Comparison of ENCODE assay signal across 21 cellular contexts in the genomic region with DNA sequence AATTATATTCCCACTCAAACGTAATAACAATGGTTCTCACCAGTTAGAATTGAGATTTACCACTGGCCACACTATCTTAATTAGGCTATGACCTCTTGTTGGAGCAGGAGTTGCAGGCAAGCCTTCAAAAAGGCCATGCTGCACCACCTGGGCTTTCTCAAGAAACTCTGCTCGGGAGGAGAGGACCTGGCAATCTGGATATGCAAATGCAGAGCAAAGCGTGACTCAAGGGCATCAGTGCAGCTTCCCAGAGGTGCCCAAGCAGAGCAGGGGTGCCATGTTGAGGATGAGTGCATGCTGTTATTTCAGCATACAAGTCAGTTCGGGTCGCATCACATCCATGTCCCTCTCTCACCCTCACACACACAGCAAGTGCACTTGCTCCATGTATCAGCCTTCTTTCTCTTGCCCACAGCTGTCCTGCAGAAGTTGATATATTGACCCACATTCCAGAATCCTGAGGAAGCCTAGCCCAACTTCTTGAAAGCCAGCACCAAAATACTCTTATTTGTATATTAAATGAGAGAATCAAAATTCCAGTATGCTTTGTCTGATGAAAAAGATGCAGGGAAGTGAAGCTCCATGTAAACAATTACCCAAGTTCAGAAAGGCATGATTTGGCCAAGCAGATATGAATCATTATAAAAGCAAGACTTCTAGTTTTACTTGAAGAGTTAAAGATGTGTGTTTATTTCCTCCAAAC. TPM values are rescaled to one million over a fixed set of nuclear protein-coding genes. Genes with fewer than 3 reads are reported as not detected.
A peak's percentile ranks its signal among the peaks of the same experiment; 100 is the strongest.
DNase-seq lines count a peak whose midpoint lies in the region; ATAC-seq and TF ChIP-seq lines count a peak whose summit lies in the region.
"Had no signal": no experiment of that assay in that cellular context is flagged by ENCODE, and none has a peak within 500 bp of the region (broad histone marks: within the 10 kb centered on the region; RNA-seq: fewer than 3 reads in every experiment).

No MANE protein-coding gene starts in this region.

- H2AK5ac ChIP-seq in mesendoderm (ENCODE audit: low read length): no peak overlapping the region

- peak overlapping the region; percentile 58 for H3K56ac ChIP-seq in mesendoderm (ENCODE audit: low read length)

- no peak overlapping the region for H3K4ac ChIP-seq in mesendoderm (ENCODE audit: low read depth, low read length)

- H4K20me1 ChIP-seq in GM23248 (ENCODE audit: insufficient read depth): no peaks in the 10 kb centered on the region

- H4K5ac ChIP-seq in mesendoderm (ENCODE audit: low read length): no peak overlapping the region

- H2BK120ac ChIP-seq in mesendoderm (ENCODE audit: low read depth, low read length): no peak overlapping the region

- H3K18ac ChIP-seq in mesendoderm (ENCODE audit: low read length): no peak overlapping the region

- H3K36me3 ChIP-seq in BJ (ENCODE audit: control insufficient read depth, insufficient read depth, low read length) (no peaks in the 10 kb centered on the region), GM23248 (ENCODE audit: low read depth) (no peaks in the 10 kb centered on the region), mesendoderm (ENCODE audit: control insufficient read depth, insufficient read depth, low read length) (no peaks in the 10 kb centered on the region), vagina (no peaks in the 10 kb centered on the region)
- H3K36me3 ChIP-seq: left lung, prostate gland, transverse colon had no signal

- H3K4me3 ChIP-seq in BJ (ENCODE audit: low read depth, low read length) (no peak overlapping the region), GM23248 (no peak overlapping the region), astrocyte of the spinal cord (ENCODE audit: low read depth, low read length) (no peak overlapping the region), mesendoderm (ENCODE audit: low read length) (no peak overlapping the region), vagina (no peak overlapping the region)
- H3K4me3 ChIP-seq: left lung, prostate gland, transverse colon had no signal

- H4K8ac ChIP-seq in mesendoderm (ENCODE audit: low read depth, low read length): no peak overlapping the region

- H3F3A ChIP-seq in GM23248 (ENCODE audit: insufficient read depth): peaks cover 24% of the 10 kb centered on the region

- intact Hi-C loops in left cardiac atrium (cut with DNase I) (no loop called here), vagina (cut with DNase I) (no loop called here)

- no peak overlapping the region for H3K9ac ChIP-seq in GM23248
- H3K9ac ChIP-seq in mesendoderm (ENCODE audit: low read length): no peak overlapping the region
- H3K9ac ChIP-seq: SK-N-SH had no signal

- no peak overlapping the region for H2BK15ac ChIP-seq in mesendoderm (replicated peaks; ENCODE audit: low read depth)

- H3K4me2 ChIP-seq in GM23248 (ENCODE audit: unreplicated experiment): no peak overlapping the region
- H3K4me2 ChIP-seq in mesendoderm (ENCODE audit: low read length): no peak overlapping the region
- H3K4me2 ChIP-seq: SK-N-SH had no signal

- WGBS in GM23248 (ENCODE audit: low coverage in 1 of 2, low lambda C conversion rate in 2 of 2, missing lambda C conversion rate in 2 of 2), 2 experiments: 85% methylated on average over 5 of the region's 5 CpGs
- 100% methylated on average over 1 of the region's 5 CpGs for WGBS in mesendoderm (ENCODE audit: extremely low coverage, insufficient coverage, low lambda C conversion rate)

- no peaks in the 10 kb centered on the region; the same call in 1 of the 2 replicates for H3K27me3 Mint-ChIP-seq in WTC11 (ENCODE audit: low read depth)

- peaks cover 76% of the 10 kb centered on the region for H3K4me1 Mint-ChIP-seq in WTC11

- no peaks in the 10 kb centered on the region for H3K27me3 ChIP-seq in BJ (ENCODE audit: control insufficient read depth, insufficient read depth, low read length)
- H3K27me3 ChIP-seq in GM23248 (replicated peaks; ENCODE audit: insufficient read depth): no peaks in the 10 kb centered on the region
- no peaks in the 10 kb centered on the region for H3K27me3 ChIP-seq in mesendoderm (ENCODE audit: insufficient read depth, low read length, poor library complexity)
- no peaks in the 10 kb centered on the region for H3K27me3 ChIP-seq in vagina
- H3K27me3 ChIP-seq: left lung, transverse colon had no signal

- no peak overlapping the region for H3K27ac Mint-ChIP-seq in WTC11
- H3K27ac Mint-ChIP-seq: activated naive CD8-positive, alpha-beta T cell; activated T-cell treated with anti-CD3 and anti-CD28 coated beads, Interleukin-2, amount 50 U/mL, for 24 hours; CD8-positive, alpha-beta T cell had no signal

- CTCF ChIA-PET in BJ (lab: Yijun Ruan, JAX) (interaction anchor here (0.8 to 2.1 kb wide), 3 partner anchors 56 to 112 kb away, joined by 3 to 4 read pairs (median 4); a partner anchor contains a TSS), WTC11 (lab: Charles Lee) (interaction anchor here (0.6 to 3.8 kb wide), 3 partner anchors 10 to 607 kb away, joined by 3 to 21 read pairs (median 3); no protein-coding TSS in a partner anchor)

- H3K23ac ChIP-seq in mesendoderm (ENCODE audit: low read length): no peak overlapping the region

- H3K4me1 ChIP-seq in GM23248 (ENCODE audit: insufficient read depth): peaks cover 36% of the 10 kb centered on the region
- peaks cover 18% of the 10 kb centered on the region for H3K4me1 ChIP-seq in mesendoderm (ENCODE audit: control insufficient read depth, low read depth, low read length)
- no peaks in the 10 kb centered on the region for H3K4me1 ChIP-seq in vagina
- H3K4me1 ChIP-seq: prostate gland had no signal

- no peak for TF ChIP-seq POLR2A in vagina (IDR thresholded peaks at IDR 0.05)

- TF ChIP-seq CTCF in BJ (IDR thresholded peaks at IDR 0.05; ENCODE audit: insufficient read depth, low read depth, low read length) (no peak), astrocyte of the spinal cord (IDR thresholded peaks at IDR 0.05; ENCODE audit: low read depth, low read length) (no peak), WTC11 (IDR thresholded peaks at IDR 0.05) (no peak), vagina (IDR thresholded peaks at IDR 0.05) (no peak)

- no peaks in the 10 kb centered on the region for H3K9me3 ChIP-seq in GM23248 (ENCODE audit: low read depth)
- H3K9me3 ChIP-seq in vagina: no peaks in the 10 kb centered on the region
- H3K9me3 ChIP-seq: left lung, prostate gland, SK-N-SH, transverse colon had no signal

- H2BK5ac ChIP-seq in mesendoderm (ENCODE audit: low read length): no peak overlapping the region

- peaks cover 6% of the 10 kb centered on the region for H3K9me3 Mint-ChIP-seq in WTC11
- H3K9me3 Mint-ChIP-seq: CD8-positive, alpha-beta T cell had no signal

- in situ Hi-C loops in GM23248 (cut with MboI): no loop called here
- in situ Hi-C loops in astrocyte of the spinal cord (cut with HindIII; ENCODE audit: low sequenced_read_pairs): no loop called here

- H3K27ac ChIP-seq in GM23248 (no peak overlapping the region), mesendoderm (ENCODE audit: low read depth, low read length) (no peak overlapping the region), vagina (no peak overlapping the region)
- H3K27ac ChIP-seq: left lung, prostate gland, transverse colon had no signal

- H3K79me2 ChIP-seq in GM23248 (ENCODE audit: insufficient read depth) (no peaks in the 10 kb centered on the region), mesendoderm (ENCODE audit: control insufficient read depth, insufficient read depth, low read length) (no peaks in the 10 kb centered on the region)

- POLR2A ChIA-PET in BJ (lab: Charles Lee) (no interaction called here), WTC11 (lab: Charles Lee) (no interaction called here)

- peak; percentile 22 for DNase-seq in BJ (ENCODE audit: low read depth)
- peak; percentile 21 for DNase-seq in GM23248
- peak; percentile 42 for DNase-seq in astrocyte of the spinal cord (ENCODE audit: low read depth, low spot score)
- DNase-seq in mesendoderm: no peak
- no peak for DNase-seq in left cardiac atrium
- DNase-seq in WTC11 (ENCODE audit: low spot score): no peak
- DNase-seq in vagina (ENCODE audit: extremely low spot score in 2 of 2): no peak
- DNase-seq in HuH-7.5 (ENCODE audit: low spot score): no peak
- DNase-seq: activated CD4-positive, alpha-beta T cell treated with anti-CD3 and anti-CD28 coated beads, Interleukin-2, amount 50 U/mL, for 48 hours; activated T-cell treated with anti-CD3 and anti-CD28 coated beads, Interleukin-2, amount 50 U/mL, for 24 hours; CD8-positive, alpha-beta T cell; central memory CD4-positive, alpha-beta T cell; effector memory CD4-positive, alpha-beta T cell; foreskin melanocyte; left lung; NCI-H1930; NCI-H524; SK-N-SH; transverse colon had no signal

- no peaks in the 10 kb centered on the region for H3K9me2 ChIP-seq in GM23248 (ENCODE audit: insufficient read depth)
- H3K9me2 ChIP-seq: SK-N-SH had no signal

- ATAC-seq in left cardiac atrium (no peak), WTC11 (no peak)
- ATAC-seq: CD8-positive, alpha-beta T cell; left lung had no signal

- H2AFZ ChIP-seq in GM23248: no peak overlapping the region

- H3K79me1 ChIP-seq in mesendoderm (ENCODE audit: low read length): peaks cover 1% of the 10 kb centered on the region

- no peak overlapping the region for H3K4me3 Mint-ChIP-seq in WTC11
- H3K4me3 Mint-ChIP-seq: activated naive CD8-positive, alpha-beta T cell; activated T-cell treated with anti-CD3 and anti-CD28 coated beads, Interleukin-2, amount 50 U/mL, for 24 hours; CD8-positive, alpha-beta T cell had no signal

- peaks cover 4% of the 10 kb centered on the region; the same call in 1 of the 2 replicates for H3K36me3 Mint-ChIP-seq in WTC11
- H3K36me3 Mint-ChIP-seq: activated naive CD8-positive, alpha-beta T cell; CD8-positive, alpha-beta T cell had no signal

TF ChIP-seq in WTC11, 78 proteins besides CTCF, POLR2A, EP300 and RAD21:
- no peak for TF ChIP-seq NFYB (CRISPR knock-in tag; conservative IDR thresholded peaks at IDR 0.05; ENCODE audit: low read depth)
- TF ChIP-seq ZNF416 (CRISPR knock-in tag; IDR thresholded peaks at IDR 0.05): no peak
- no peak for TF ChIP-seq TP53 (CRISPR knock-in tag; IDR thresholded peaks at IDR 0.05)
- TF ChIP-seq RORB (CRISPR knock-in tag; IDR thresholded peaks at IDR 0.05): no peak
- no peak for TF ChIP-seq TEAD4 (CRISPR knock-in tag; IDR thresholded peaks at IDR 0.05)

RNA-seq across cellular contexts. Expression of a gene that starts 55.7 kb away (rescaled TPM):
- 25.7 and 31.0 TPM in 2 replicates for polyA plus RNA-seq in BJ (2011; rRNA removed)
- 18.8 and 19.7 TPM in 2 replicates for polyA minus RNA-seq in BJ (2011; rRNA and poly(A)+ RNA removed)
- 15.3 and 18.7 TPM in 2 replicates for total RNA-seq in GM23248 (2014; rRNA removed; shearing (Covaris generic))
- 29.0 and 30.6 TPM in 2 replicates for polyA plus RNA-seq in GM23248 (2016; fragmentation: Nextera tagmentation; extraction: Ambion mirVana)
- 4.6 TPM for polyA plus RNA-seq in mesendoderm (2013, experiment 1 of 2)
- polyA plus RNA-seq in mesendoderm (2013, experiment 2 of 2): 4.6 TPM
- 10 to 100 TPM in 1 of 2 donors, 1 to 10 TPM in 1; 3.3 to 20.1 TPM for total RNA-seq in left cardiac atrium
- 0.27 to 0.71 TPM (median 0.52 TPM) in 3 replicates for total RNA-seq in WTC11 (2021)
- total RNA-seq in vagina: 12.0 TPM
- total RNA-seq: prostate gland had no signal

Comparison
In these comparisons a context has a peak if more than half of its experiments do, and no peak if none do; other contexts are left out.
1. DNase-seq: peak in BJ (single experiment), GM23248 (single experiment) and astrocyte of the spinal cord (single experiment); none in mesendoderm (single experiment), left cardiac atrium (single experiment), WTC11 (single experiment), vagina (0 of 2) and HuH-7.5 (single experiment).